ENCODE assay signal across 14 cellular contexts in genomic region chr1:14441302-14441741, GRCh38.
DNase-seq lines count a peak whose midpoint lies in the region; FAIRE-seq and TF ChIP-seq lines count a peak whose summit lies in the region.
"Had no signal": no experiment of that assay in that cellular context is flagged by ENCODE, and none has a peak within 500 bp of the region (broad histone marks: within the 10 kb centered on the region; RNA-seq: fewer than 3 reads in every experiment).

No MANE protein-coding gene starts in this region.

- in situ Hi-C loops in ACHN (cut with HindIII; ENCODE audit: low pct_ligation_motif_present, low pct_unique_long_range_greater_than_20kb, low sequenced_read_pairs), result no loop called here
- in situ Hi-C loops in GM13976 (cut with MboI; ENCODE audit: low sequenced_read_pairs, unreplicated experiment), result no loop called here

- FAIRE-seq in RCC 7860 (lab: Jason Lieb, UNC), result no peak
- FAIRE-seq: islet of Langerhans had no signal

- TF ChIP-seq CTCF in GM13976 (IDR thresholded peaks at IDR 0.05; ENCODE audit: borderline replicate concordance, control extremely low read depth, extremely low read depth, insufficient read depth, missing control alignments), result no peak

- H3K4me3 ChIP-seq in skeletal muscle cell (ENCODE audit: low read depth, low read length), result no peak overlapping the region

- peak; percentile 80 for DNase-seq in DMS79 (lab: John Stamatoyannopoulos, UW)
- DNase-seq in RCC 7860 (ENCODE audit: low spot score), result peak; percentile 22
- DNase-seq in epithelial cell of prostate (ENCODE audit: low read depth, low spot score), result peak; percentile 78
- peak; percentile 72 for DNase-seq in skeletal muscle cell (ENCODE audit: low read depth)
- no peak for DNase-seq in SHP77 treated with DMSO at 0.1 percent for 48 hours (lab: John Stamatoyannopoulos, UW)
- DNase-seq in activated CD8-positive, alpha-beta memory T cell treated with anti-CD3 and anti-CD28 coated beads for 24 hours, result no peak
- no peak for DNase-seq in ACHN
- DNase-seq in GM13976 (ENCODE audit: low spot score), result no peak
- DNase-seq: activated naive CD4-positive, alpha-beta T cell; endodermal cell; NCI-H1105; stimulated activated naive CD8-positive, alpha-beta T cell treated with anti-CD3 and anti-CD28 coated beads, Interleukin-15, Interleukin-2, amounts not matched to agents 100 U/mL and 50 U/mL, for 24 hours had no signal

- no peak overlapping the region for H3K27ac ChIP-seq in epithelial cell of prostate
- H3K27ac ChIP-seq: VCaP had no signal

Comparison
In these comparisons a context has a peak if more than half of its experiments do, and no peak if none do; other contexts are left out.
1. DNase-seq: peak in DMS79 (single experiment), RCC 7860 (single experiment), epithelial cell of prostate (single experiment) and skeletal muscle cell (single experiment); none in SHP77 treated with DMSO at 0.1 percent for 48 hours (single experiment), activated CD8-positive, alpha-beta memory T cell treated with anti-CD3 and anti-CD28 coated beads for 24 hours (single experiment), ACHN (single experiment) and GM13976 (single experiment).